ENCODE assay signal across 9 cellular contexts in genomic region chr6:105179244-105180065, GRCh38. TPM values are rescaled to one million over a fixed set of nuclear protein-coding genes. Genes with fewer than 3 reads are reported as not detected.
DNase-seq lines count a peak whose midpoint lies in the region; ATAC-seq and TF ChIP-seq lines count a peak whose summit lies in the region.
"Had no signal": no experiment of that assay in that cellular context is flagged by ENCODE, and none has a peak within 500 bp of the region (broad histone marks: within the 10 kb centered on the region; RNA-seq: fewer than 3 reads in every experiment).

Gene POPDC3 (minus strand): TSS chr6:105180014. CDS start chr6:105161909, 18,105 bp downstream.

- no peak for TF ChIP-seq CTCF in heart left ventricle (IDR thresholded peaks at IDR 0.05)

- H3K27me3 ChIP-seq in heart left ventricle, result peaks cover 0 to 68% (median 18%) of the 10 kb centered on the region in 9 donors

- H3K4me1 ChIP-seq in heart left ventricle, result peaks cover 0 to 12% (median 0%) of the 10 kb centered on the region in 12 donors

- TF ChIP-seq POLR2A in heart left ventricle (IDR thresholded peaks at IDR 0.05), result no peak

- DNase-seq in NCI-H1417 (lab: John Stamatoyannopoulos, UW) (peak in 2 of 3 experiments; percentile 56 to 57), NCI-H1417 treated with DMSO at 0.1 percent for 48 hours (lab: John Stamatoyannopoulos, UW) (no peak), heart left ventricle (peak; percentile 25 to 65 (median 49)), pons (ENCODE audit: low spot score) (peak; percentile 34)
- DNase-seq in activated T-cell treated with anti-CD3 and anti-CD28 coated beads, Interleukin-2, amount 50 U/mL, for 48 hours, result peak; percentile 22 to 24
- no peak for DNase-seq in stimulated activated CD4-positive, alpha-beta T cell treated with anti-CD3 and anti-CD28 coated beads, Interleukin-2, amount 100 ng/mL, for 48 hours

- 1 to 8% (median 2%) methylated on average over 7 to 90 of the region's 90 CpGs for WGBS in heart left ventricle, 4 donors

- ATAC-seq in HG03159 (IDR thresholded peaks at IDR 0.05; ENCODE audit: unreplicated experiment) (peak; percentile 57), heart left ventricle (peak; percentile 77 to 83 (median 82)), HG03457 (IDR thresholded peaks at IDR 0.05; ENCODE audit: unreplicated experiment) (no peak)

- H3K9me3 ChIP-seq in heart left ventricle, result peaks cover 0 to 3% (median 0%) of the 10 kb centered on the region in 12 donors

- H3K4me3 ChIP-seq in heart left ventricle, result peak within 1 kb of the TSS; percentile 28 to 69 (median 61)

- intact Hi-C loops in heart left ventricle (cut with DNase I), result loop anchor here in 2 of 10 donors (5.0 to 10.0 kb wide), 2 partner anchors 85 to 178 kb away; no protein-coding TSS in a partner anchor

- no peaks in the 10 kb centered on the region for H3K36me3 ChIP-seq in heart left ventricle

- peak within 1 kb of the TSS; percentile 76 to 95 (median 88) for H3K27ac ChIP-seq in heart left ventricle

RNA-seq across cellular contexts. Expression of gene POPDC3, which starts in this region (rescaled TPM):
- 10 to 100 TPM; 29.3 to 59.7 (median 51.5) TPM for total RNA-seq in heart left ventricle
- 10 to 100 TPM; 53.0 to 54.0 TPM for polyA plus RNA-seq in heart left ventricle
- total RNA-seq: CD4-positive, CD25-positive, alpha-beta regulatory T cell had no signal
- polyA plus RNA-seq: CD4-positive, CD25-positive, alpha-beta regulatory T cell had no signal

Comparison
In these comparisons a context has a peak if more than half of its experiments do, and no peak if none do; other contexts are left out.
1. DNase-seq: peak in NCI-H1417 (2 of 3), activated T-cell treated with anti-CD3 and anti-CD28 coated beads, Interleukin-2, amount 50 U/mL, for 48 hours (2 of 2), heart left ventricle (5 of 5) and pons (single experiment); none in NCI-H1417 treated with DMSO at 0.1 percent for 48 hours (single experiment) and stimulated activated CD4-positive, alpha-beta T cell treated with anti-CD3 and anti-CD28 coated beads, Interleukin-2, amount 100 ng/mL, for 48 hours (0 of 2).